In genomic region chr9:38294561-38294960, GRCh38 we compare ENCODE assay signal across 20 cellular contexts.
"Had no signal": no experiment of that assay in that cellular context is flagged by ENCODE, and none has a peak within 500 bp of the region (broad histone marks: within the 10 kb centered on the region; RNA-seq: fewer than 3 reads in every experiment).

No MANE protein-coding gene starts in this region.

- H3K9me3 Mint-ChIP-seq: activated T-helper 1 cell treated with anti-CD3 and anti-CD28 coated beads, Interleukin-12 subunit alpha, Interleukin-12 subunit beta, Interleukin-2, Interleukin-4 antibody, amounts not matched to agents 30 ng/mL and 10 ng/mL and 1 ng/mL, durations not matched to agents 14 hours and 24 hours and 36 hours; central memory CD8-positive, alpha-beta T cell; immature natural killer cell; natural killer cell treated with Interleukin-12 subunit alpha and Interleukin-12 subunit beta and Interleukin-15 and Interleukin-18, amount 100 ng/mL, for 72 hours had no signal

- H3K4me3 ChIP-seq: colonic mucosa had no signal

- H3K27ac ChIP-seq: colonic mucosa, WERI-Rb-1 had no signal

- H3K27me3 Mint-ChIP-seq: activated CD4-positive, alpha-beta T cell treated with anti-CD3 and anti-CD28 coated beads for 36 hours; central memory CD8-positive, alpha-beta T cell; memory B cell had no signal

- H3K36me3 Mint-ChIP-seq: activated naive CD8-positive, alpha-beta T cell; immature natural killer cell; memory B cell; natural killer cell treated with Interleukin-12 subunit alpha and Interleukin-12 subunit beta and Interleukin-15 and Interleukin-18, amount 100 ng/mL, for 72 hours had no signal

- H3K4me1 Mint-ChIP-seq: activated CD4-positive, alpha-beta T cell treated with anti-CD3 and anti-CD28 coated beads for 36 hours; central memory CD8-positive, alpha-beta T cell; immature natural killer cell; memory B cell had no signal

- H3K27me3 ChIP-seq: colonic mucosa had no signal

- H3K4me1 ChIP-seq: colonic mucosa had no signal

- DNase-seq: activated CD4-positive, alpha-beta T cell treated with anti-CD3 and anti-CD28 coated beads for 36 hours; activated CD4-positive, alpha-beta T cell treated with anti-CD3 and anti-CD28 coated beads, Interleukin-2, amount 50 U/mL, for 48 hours; activated T-cell treated with anti-CD3 and anti-CD28 coated beads for 4 hours; colonic mucosa; erythroblast; immature natural killer cell; kidney glomerular epithelial cell; posterior cingulate gyrus; retina; stimulated activated CD4-positive, alpha-beta T cell treated with anti-CD3 and anti-CD28 coated beads, Interleukin-12 subunit alpha, Interleukin-12 subunit beta, amount 100 ng/mL, for 4 hours; stimulated activated CD4-positive, alpha-beta T cell treated with anti-CD3 and anti-CD28 coated beads, Interleukin-1b, Interleukin-23, amount 100 ng/mL, for 48 hours; stimulated activated CD8-positive, alpha-beta memory T cell treated with anti-CD3 and anti-CD28 coated beads, Interleukin-4, amount 100 ng/mL, for 48 hours; stimulated activated naive CD4-positive, alpha-beta T cell; SW 1271; WERI-Rb-1 had no signal

- ATAC-seq: activated CD4-positive, alpha-beta T cell treated with anti-CD3 and anti-CD28 coated beads for 36 hours; natural killer cell treated with Interleukin-12 subunit alpha and Interleukin-12 subunit beta and Interleukin-15 and Interleukin-18, amount 100 ng/mL, for 72 hours had no signal

- H3K9me3 ChIP-seq: colonic mucosa had no signal

- H3K27ac Mint-ChIP-seq: activated CD4-positive, alpha-beta T cell treated with anti-CD3 and anti-CD28 coated beads for 36 hours; activated naive CD8-positive, alpha-beta T cell; activated T-helper 1 cell treated with anti-CD3 and anti-CD28 coated beads, Interleukin-12 subunit alpha, Interleukin-12 subunit beta, Interleukin-2, Interleukin-4 antibody, amounts not matched to agents 30 ng/mL and 10 ng/mL and 1 ng/mL, durations not matched to agents 14 hours and 24 hours and 36 hours; memory B cell; natural killer cell treated with Interleukin-12 subunit alpha and Interleukin-12 subunit beta and Interleukin-15 and Interleukin-18, amount 100 ng/mL, for 72 hours had no signal

- H3K36me3 ChIP-seq: colonic mucosa, WERI-Rb-1 had no signal

- H3K4me3 Mint-ChIP-seq: activated CD4-positive, alpha-beta T cell treated with anti-CD3 and anti-CD28 coated beads for 36 hours; activated naive CD8-positive, alpha-beta T cell; activated T-helper 1 cell treated with anti-CD3 and anti-CD28 coated beads, Interleukin-12 subunit alpha, Interleukin-12 subunit beta, Interleukin-2, Interleukin-4 antibody, amounts not matched to agents 30 ng/mL and 10 ng/mL and 1 ng/mL, durations not matched to agents 14 hours and 24 hours and 36 hours; central memory CD8-positive, alpha-beta T cell; immature natural killer cell; memory B cell; natural killer cell treated with Interleukin-12 subunit alpha and Interleukin-12 subunit beta and Interleukin-15 and Interleukin-18, amount 100 ng/mL, for 72 hours had no signal
